ENCODE assay signal across 8 cellular contexts in the genomic region with DNA sequence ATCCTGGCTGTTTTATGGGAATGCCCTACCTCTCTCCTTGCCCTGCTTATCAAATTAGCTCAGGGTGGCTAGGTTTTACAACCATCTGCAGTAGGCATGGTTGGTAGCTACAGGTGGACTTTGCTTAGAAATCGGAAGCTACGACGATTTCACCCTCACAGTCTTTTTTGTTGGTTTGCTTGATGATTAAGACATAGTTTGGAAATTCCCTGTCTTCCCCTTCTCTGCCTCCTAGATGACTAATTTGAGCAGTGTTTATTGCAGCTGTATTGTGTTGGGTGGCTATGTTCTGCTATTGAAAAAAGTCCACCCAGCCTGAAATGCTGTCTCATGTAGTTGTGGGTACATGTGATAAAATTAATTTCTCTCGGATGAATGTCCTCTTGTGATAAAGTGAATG. TPM values are rescaled to one million over a fixed set of nuclear protein-coding genes. Genes with fewer than 3 reads are reported as not detected.
A peak's percentile ranks its signal among the peaks of the same experiment; 100 is the strongest.
DNase-seq lines count a peak whose midpoint lies in the region; ATAC-seq, FAIRE-seq and TF ChIP-seq lines count a peak whose summit lies in the region.

No MANE protein-coding gene starts in this region.

- H3K79me2 ChIP-seq in OCI-LY3 (ENCODE audit: low read length), result no peaks in the 10 kb centered on the region

- H3K4me2 ChIP-seq in OCI-LY3 (ENCODE audit: low read length), result peak overlapping the region; percentile 55

- POLR2A ChIA-PET in AG04450 (lab: Yijun Ruan, JAX), result no interaction called here

- FAIRE-seq in GM12891 (lab: Jason Lieb, UNC) (no peak), D721Med (lab: Jason Lieb, UNC) (no peak)

- H3K27ac ChIP-seq in AG04450 (ENCODE audit: low read depth, low read length), result no peak overlapping the region
- no peak overlapping the region for H3K27ac ChIP-seq in OCI-LY3 (ENCODE audit: low read length)

- no peaks in the 10 kb centered on the region for H4K20me1 ChIP-seq in OCI-LY3 (ENCODE audit: insufficient read depth, low read length)

- peaks cover 11% of the 10 kb centered on the region for H3K4me1 ChIP-seq in OCI-LY3 (ENCODE audit: low read length)

- no peaks in the 10 kb centered on the region for H3K36me3 ChIP-seq in OCI-LY3 (replicated peaks; ENCODE audit: low read depth, low read length)

- CTCF ChIA-PET in AG04450 (lab: Charles Lee), result interaction anchor here (1.1 to 2.2 kb wide), 2 partner anchors 27 to 39 kb away, joined by 4 to 10 read pairs; no protein-coding TSS in a partner anchor

- no peak overlapping the region for H3K9ac ChIP-seq in OCI-LY3 (ENCODE audit: low read length)

- no peak overlapping the region for H2AFZ ChIP-seq in OCI-LY3 (ENCODE audit: low read depth, low read length)

- H3K4me3 ChIP-seq in AG04450 (ENCODE audit: low read depth, low read length) (no peak overlapping the region), OCI-LY3 (ENCODE audit: low read length) (0 out of 2 replicates have a peak overlapping the region, but pooled peaks have one; percentile 8), foreskin fibroblast (ENCODE audit: low read depth in 1 of 2, low read length in 2 of 2) (no peak overlapping the region)

- DNase-seq in AG04450 (ENCODE audit: low read depth, low spot score) (peak; percentile 55), foreskin fibroblast (peak; percentile 45 to 78), middle frontal gyrus (ENCODE audit: extremely low spot score, low spot score) (no peak), HK-2 (ENCODE audit: unreplicated experiment) (no peak), GM12891 (ENCODE audit: insufficient read length, low spot score) (no peak), D721Med (ENCODE audit: insufficient read length, low spot score) (no peak)

- no peak for TF ChIP-seq CTCF in AG04450 (IDR thresholded peaks at IDR 0.05; ENCODE audit: low read depth, low read length)
- no peak for TF ChIP-seq CTCF in OCI-LY3 (IDR thresholded peaks at IDR 0.05; ENCODE audit: low read depth, low read length)
- no peak for TF ChIP-seq CTCF in foreskin fibroblast (IDR thresholded peaks at IDR 0.05; ENCODE audit: low read depth, low read length)
- no peak for TF ChIP-seq CTCF in D721Med (IDR thresholded peaks at IDR 0.05; ENCODE audit: insufficient read depth, missing control alignments)

- no peaks in the 10 kb centered on the region for H3K9me3 ChIP-seq in AG04450 (ENCODE audit: control insufficient read depth, insufficient read depth, low read length)
- H3K9me3 ChIP-seq in OCI-LY3 (ENCODE audit: insufficient read depth, low read length), result no peaks in the 10 kb centered on the region

- no peak for TF ChIP-seq POLR2A in GM12891 (IDR thresholded peaks at IDR 0.05; ENCODE audit: low read depth, low read length)

- peak; percentile 76 for ATAC-seq in GM18907 (IDR thresholded peaks at IDR 0.05; ENCODE audit: unreplicated experiment)

- H3K27me3 ChIP-seq in AG04450 (ENCODE audit: control insufficient read depth, insufficient read depth, low read length), result no peaks in the 10 kb centered on the region
- no peaks in the 10 kb centered on the region for H3K27me3 ChIP-seq in OCI-LY3 (ENCODE audit: low read depth, low read length)

TF ChIP-seq in GM12891, 5 proteins besides CTCF, POLR2A, EP300 and RAD21:
- TF ChIP-seq POU2F2 (IDR thresholded peaks at IDR 0.05; ENCODE audit: low read depth, low read length) (no peak), SPI1 (IDR thresholded peaks at IDR 0.05; ENCODE audit: low read depth, low read length) (no peak), TAF1 (IDR thresholded peaks at IDR 0.05; ENCODE audit: low read depth, low read length) (no peak), PAX5 (IDR thresholded peaks at IDR 0.05; ENCODE audit: insufficient read depth, low read length, severe bottlenecking) (no peak), POLR2AphosphoS5 (IDR thresholded peaks at IDR 0.05; ENCODE audit: low read depth, low read length) (no peak)

RNA-seq across cellular contexts. Expression of a gene that starts 37.1 kb away (rescaled TPM):
- 0.01 TPM in 1 of 2 replicates, not detected in the other for polyA plus RNA-seq in AG04450 (2011; rRNA removed)
- not detected in 2 replicates for polyA minus RNA-seq in AG04450 (2011; rRNA and poly(A)+ RNA removed)
- 1.4 TPM for polyA plus RNA-seq in GM12891 (2012; ENCODE audit: low read depth, missing spikeins)

Comparison
In these comparisons a context has a peak if more than half of its experiments do, and no peak if none do; other contexts are left out.
1. DNase-seq: peak in AG04450 (single experiment) and foreskin fibroblast (2 of 2); none in middle frontal gyrus (single experiment), HK-2 (single experiment), GM12891 (single experiment) and D721Med (single experiment).